Comparison of ENCODE assay signal across 20 cellular contexts in the genomic region with DNA sequence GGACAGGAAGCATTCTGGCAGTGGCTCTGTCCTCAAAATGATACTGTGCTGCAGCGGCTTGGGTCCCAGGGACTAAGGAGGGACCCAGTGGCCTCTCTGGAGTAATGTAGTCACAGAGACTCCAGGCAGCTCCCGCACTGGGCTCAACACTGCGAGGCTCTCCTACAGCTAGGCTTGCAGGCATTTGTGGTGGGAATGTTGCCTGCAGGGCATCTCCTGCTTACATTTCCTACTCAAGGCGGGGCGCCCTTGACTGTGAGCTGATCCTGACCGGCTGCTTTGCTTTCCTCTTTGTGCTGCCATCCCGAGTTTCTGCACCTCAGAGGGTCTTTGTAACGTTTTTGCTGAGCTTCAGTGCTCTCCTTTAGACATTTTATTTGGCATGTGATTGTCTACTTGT.
A peak's percentile ranks its signal among the peaks of the same experiment; 100 is the strongest.
DNase-seq lines count a peak whose midpoint lies in the region; ATAC-seq, FAIRE-seq and TF ChIP-seq lines count a peak whose summit lies in the region.
"Had no signal": no experiment of that assay in that cellular context is flagged by ENCODE, and none has a peak within 500 bp of the region (broad histone marks: within the 10 kb centered on the region; RNA-seq: fewer than 3 reads in every experiment).

No MANE protein-coding gene starts in this region.

- H3K27ac ChIP-seq in H1 (ENCODE audit: low read depth, low read length), result no peak overlapping the region
- peak overlapping the region; percentile 85 for H3K27ac ChIP-seq in mesenchymal stem cell (ENCODE audit: low read length, poor library complexity, severe bottlenecking)
- H3K27ac ChIP-seq: esophagus muscularis mucosa, pancreas had no signal

- peaks cover 7 to 14% of the 10 kb centered on the region in 2 experiments for H3K9me3 ChIP-seq in H1 (ENCODE audit: insufficient read depth in 2 of 2, low read depth in 1 of 2, low read length in 1 of 2)
- H3K9me3 ChIP-seq in mesenchymal stem cell (ENCODE audit: control insufficient read depth, low read length), result no peaks in the 10 kb centered on the region
- H3K9me3 ChIP-seq: esophagus muscularis mucosa, pancreas had no signal

- no peak overlapping the region for H3K14ac ChIP-seq in H1 (ENCODE audit: insufficient read length)
- peak overlapping the region in 1 of 2 experiments; percentile 61 for H3K14ac ChIP-seq in mesenchymal stem cell (ENCODE audit: low read length in 2 of 2)

- H3K27me3 ChIP-seq in H1 (replicated peaks in 1 of 4; ENCODE audit: control insufficient read depth in 3 of 4, extremely low read depth in 1 of 4, insufficient read depth in 3 of 4, low read length in 3 of 4) (no peaks in the 10 kb centered on the region), mesenchymal stem cell (ENCODE audit: control insufficient read depth in 1 of 2, insufficient read depth in 1 of 2, low read length in 2 of 2) (no peaks in the 10 kb centered on the region)
- H3K27me3 ChIP-seq: esophagus muscularis mucosa, heart left ventricle, pancreas had no signal

- TF ChIP-seq CTCF in H1 (IDR thresholded peaks at IDR 0.05; ENCODE audit: control extremely low read depth in 1 of 3, insufficient read depth in 1 of 3, low read depth in 1 of 3, low read length in 3 of 3), result no peak

- TF ChIP-seq POLR2A in H1 (IDR thresholded peaks at IDR 0.05; ENCODE audit: control extremely low read depth in 1 of 2, low read depth in 2 of 2, low read length in 2 of 2) (no peak), H54 (IDR thresholded peaks at IDR 0.05; ENCODE audit: low read depth, low read length) (no peak)

- 0 out of 4 replicates have a peak, but pooled peaks of 1 of the 2 experiments have one; percentile 8 for TF ChIP-seq RAD21 in H1 (IDR thresholded peaks at IDR 0.05 in 1 of 2, conservative IDR thresholded peaks at IDR 0.05 in 1 of 2; ENCODE audit: low read depth in 2 of 2, low read length in 2 of 2)

- H4K91ac ChIP-seq in H1 (replicated peaks; ENCODE audit: insufficient read length, low read length), result no peak overlapping the region
- H4K91ac ChIP-seq in mesenchymal stem cell (ENCODE audit: low read length), result peak overlapping the region; percentile 75

- H2BK5ac ChIP-seq in H1 (ENCODE audit: low read depth, low read length) (no peak overlapping the region), mesenchymal stem cell (ENCODE audit: low read depth, low read length, poor library complexity, severe bottlenecking) (peak overlapping the region; percentile 90)

- H2AFZ ChIP-seq in H1 (ENCODE audit: low read length), result peak overlapping the region; percentile 72; the same call in 1 of the 2 replicates
- no peak overlapping the region for H2AFZ ChIP-seq in mesenchymal stem cell (ENCODE audit: low read depth, low read length)

- CTCF ChIA-PET in H1 (lab: Charles Lee; ENCODE audit: partially characterized antibody), result interaction anchor here (0.7 to 1.2 kb wide), 4 partner anchors 31 to 159 kb away, joined by 3 to 4 read pairs (median 3); no protein-coding TSS in a partner anchor
- CTCF ChIA-PET in activated CD4-positive, alpha-beta T cell treated with anti-CD3 and anti-CD28 coated beads, Interleukin-2, amount 10 ng/mL, durations not matched to agents 7 days and 5 days (lab: Charles Lee), result interaction anchor here (0.6 to 0.9 kb wide), 2 partner anchors 18 to 267 kb away, joined by 3 to 7 read pairs; no protein-coding TSS in a partner anchor

- no peaks in the 10 kb centered on the region for H3K36me3 Mint-ChIP-seq in activated CD4-positive, alpha-beta T cell treated with anti-CD3 and anti-CD28 coated beads, Interleukin-2, amount 10 ng/mL, durations not matched to agents 7 days and 5 days (ENCODE audit: low read depth)

- no peak overlapping the region for H2AK5ac ChIP-seq in H1 (ENCODE audit: low read depth, low read length)
- H2AK5ac ChIP-seq in mesenchymal stem cell (ENCODE audit: low read length, severe bottlenecking), result peak overlapping the region; percentile 72

- no peak overlapping the region for H3K4ac ChIP-seq in H1 (replicated peaks; ENCODE audit: insufficient read length, low read depth, low read length)
- H3K4ac ChIP-seq in mesenchymal stem cell (ENCODE audit: low read depth in 1 of 2, low read length in 2 of 2), result peak overlapping the region in 1 of 2 experiments; percentile 35

- FAIRE-seq in H1 (lab: Jason Lieb, UNC), result no peak
- no peak for FAIRE-seq in H54 (lab: Jason Lieb, UNC)
- FAIRE-seq: pancreas had no signal

- no peaks in the 10 kb centered on the region for H4K20me1 ChIP-seq in H1 (replicated peaks in 1 of 2; ENCODE audit: control insufficient read depth in 1 of 2, insufficient read depth in 2 of 2, low read length in 2 of 2)

- H3K9ac ChIP-seq in H1 (replicated peaks in 1 of 4; ENCODE audit: extremely low read depth in 1 of 4, low read depth in 3 of 4, low read length in 3 of 4) (no peak overlapping the region), mesenchymal stem cell (ENCODE audit: low read length) (no peak overlapping the region)

- no peak overlapping the region for H2BK15ac ChIP-seq in H1 (ENCODE audit: low read length)
- H2BK15ac ChIP-seq in mesenchymal stem cell (ENCODE audit: low read depth, poor library complexity, severe bottlenecking), result peak overlapping the region; percentile 75

- H3K4me1 Mint-ChIP-seq in activated CD4-positive, alpha-beta T cell treated with anti-CD3 and anti-CD28 coated beads, Interleukin-2, amount 10 ng/mL, durations not matched to agents 7 days and 5 days, result no peaks in the 10 kb centered on the region
- H3K4me1 Mint-ChIP-seq: activated CD4-positive, alpha-beta T cell treated with anti-CD3 and anti-CD28 coated beads, Interleukin-2, amount 10 ng/mL, durations not matched to agents 24 days and 14 days had no signal

- H2BK20ac ChIP-seq in H1 (ENCODE audit: low read length), result no peak overlapping the region

- no peak for ATAC-seq in HG02642 (IDR thresholded peaks at IDR 0.05; ENCODE audit: poor library complexity, unreplicated experiment)
- ATAC-seq: heart left ventricle, left cardiac atrium, pancreas had no signal

- H3K9me3 Mint-ChIP-seq in activated CD4-positive, alpha-beta T cell treated with anti-CD3 and anti-CD28 coated beads, Interleukin-2, amount 10 ng/mL, durations not matched to agents 7 days and 5 days, result no peaks in the 10 kb centered on the region
- H3K9me3 Mint-ChIP-seq: activated CD4-positive, alpha-beta T cell treated with anti-CD3 and anti-CD28 coated beads, Interleukin-2, amount 10 ng/mL, durations not matched to agents 24 days and 14 days had no signal

- H3K56ac ChIP-seq in H1 (replicated peaks; ENCODE audit: insufficient read length, low read depth, low read length), result no peak overlapping the region

- H3K27ac Mint-ChIP-seq in activated CD4-positive, alpha-beta T cell treated with anti-CD3 and anti-CD28 coated beads, Interleukin-2, amount 10 ng/mL, durations not matched to agents 7 days and 5 days, result no peak overlapping the region
- H3K27ac Mint-ChIP-seq: activated CD4-positive, alpha-beta T cell treated with anti-CD3 and anti-CD28 coated beads, Interleukin-2, amount 10 ng/mL, durations not matched to agents 24 days and 14 days; dendritic cell treated with granulocyte-macrophage colony-stimulating factor and Interleukin-4, amounts not matched to agents 40 ng/mL and 50 ng/mL, for 4 days had no signal

- no peak overlapping the region for H3K18ac ChIP-seq in H1 (ENCODE audit: extremely low read depth, low read length)
- H3K18ac ChIP-seq in mesenchymal stem cell (ENCODE audit: low read depth in 1 of 2, low read length in 2 of 2), result peak overlapping the region; percentile 25 to 85

- DNase-seq in EL, result peak; percentile 73
- peak; percentile 17 for DNase-seq in NCI-H146 treated with DMSO at 0.1 percent for 48 hours (lab: John Stamatoyannopoulos, UW; ENCODE audit: unreplicated experiment)
- DNase-seq in H1 (ENCODE audit: low read depth in 1 of 2, low spot score in 2 of 2), result no peak
- DNase-seq in mesenchymal stem cell, result peak; percentile 70
- no peak for DNase-seq in activated CD4-positive, alpha-beta T cell treated with anti-CD3 and anti-CD28 coated beads, Interleukin-2, amount 10 ng/mL, durations not matched to agents 7 days and 5 days
- DNase-seq in GOT3 (lab: John Stamatoyannopoulos, UW), result no peak
- no peak for DNase-seq in H54 (ENCODE audit: insufficient read length, low spot score)
- DNase-seq: activated CD4-positive, alpha-beta T cell treated with anti-CD3 and anti-CD28 coated beads, Interleukin-2, amount 10 ng/mL, durations not matched to agents 24 days and 14 days; activated naive CD4-positive, alpha-beta T cell treated with Interleukin-2 at 50 U/mL for 16 hours; heart left ventricle; left cardiac atrium; NCI-H1105 treated with DMSO at 0.1 percent for 48 hours; NCI-H2227 treated with DMSO at 0.1 percent for 48 hours; NK-92 treated with Interleukin-12 subunit alpha and Interleukin-12 subunit beta, amount 100 ng/mL, for 24 hours; Right ventricle myocardium superior; stimulated activated CD4-positive, alpha-beta T cell treated with anti-CD3 and anti-CD28 coated beads, Interleukin-4, amount 100 ng/mL, for 1 hour had no signal

- H3K36me3 ChIP-seq in H1 (ENCODE audit: control insufficient read depth in 2 of 4, insufficient read depth in 4 of 4, low read length in 3 of 4), result no peaks in the 10 kb centered on the region
- H3K36me3 ChIP-seq in mesenchymal stem cell (ENCODE audit: control insufficient read depth in 1 of 2, insufficient read depth in 2 of 2, low read depth in 1 of 2, low read length in 2 of 2), result no peaks in the 10 kb centered on the region
- H3K36me3 ChIP-seq: esophagus muscularis mucosa, heart left ventricle, pancreas had no signal

- no peak overlapping the region for H4K5ac ChIP-seq in H1 (ENCODE audit: insufficient read length, low read depth, low read length)

- H3K4me1 ChIP-seq in H1 (replicated peaks in 1 of 4; ENCODE audit: control insufficient read depth in 3 of 4, insufficient read depth in 4 of 4, low read length in 3 of 4) (peaks cover 0 to 5% (median 3%) of the 10 kb centered on the region in 4 experiments; a peak in 5 of 7 replicates), mesenchymal stem cell (ENCODE audit: control insufficient read depth, insufficient read depth, low read depth, low read length) (peaks cover 4% of the 10 kb centered on the region)
- H3K4me1 ChIP-seq: esophagus muscularis mucosa, pancreas had no signal

- H3K4me3 ChIP-seq in H1 (ENCODE audit: extremely low read depth in 1 of 4, insufficient read depth in 2 of 4, low read depth in 3 of 4, low read length in 4 of 4), result no peak overlapping the region
- no peak overlapping the region for H3K4me3 ChIP-seq in mesenchymal stem cell (ENCODE audit: insufficient read depth in 1 of 2, low read depth in 1 of 2, low read length in 2 of 2)
- H3K4me3 ChIP-seq: esophagus muscularis mucosa, heart left ventricle, pancreas had no signal

- H3K79me2 ChIP-seq in H1 (ENCODE audit: control insufficient read depth in 1 of 2, insufficient read depth in 2 of 2, low read length in 2 of 2), result no peaks in the 10 kb centered on the region

- H3K4me2 ChIP-seq in H1 (ENCODE audit: insufficient read depth in 1 of 2, low read depth in 2 of 2, low read length in 2 of 2), result no peak overlapping the region
- no peak overlapping the region for H3K4me2 ChIP-seq in mesenchymal stem cell (ENCODE audit: low read length, poor library complexity, severe bottlenecking)

- H3K79me1 ChIP-seq in H1 (ENCODE audit: low read depth, low read length) (no peaks in the 10 kb centered on the region), mesenchymal stem cell (replicated peaks; ENCODE audit: low read length, poor library complexity, severe bottlenecking) (no peaks in the 10 kb centered on the region)

- no peak overlapping the region for H3K23ac ChIP-seq in H1 (ENCODE audit: insufficient read length)
- no peak overlapping the region for H3K23ac ChIP-seq in mesenchymal stem cell (ENCODE audit: low read length in 2 of 2)

- POLR2A ChIA-PET in H1 (lab: Charles Lee; ENCODE audit: partially characterized antibody), result interaction anchor here (0.8 kb wide), 1 partner anchor 11 kb away, joined by 3 read pairs; no protein-coding TSS in a partner anchor
- POLR2A ChIA-PET in activated CD4-positive, alpha-beta T cell treated with anti-CD3 and anti-CD28 coated beads, Interleukin-2, amount 10 ng/mL, durations not matched to agents 7 days and 5 days (lab: Charles Lee), result no interaction called here

- TF ChIP-seq EP300 in H1 (IDR thresholded peaks at IDR 0.05; ENCODE audit: borderline replicate concordance in 1 of 2, low read depth in 2 of 2, low read length in 2 of 2), result no peak

- WGBS in H1 (ENCODE audit: extremely low coverage in 1 of 2, insufficient coverage in 1 of 2, insufficient read length in 1 of 2, insufficient replicate concordance in 2 of 2, low coverage in 1 of 2, low lambda C conversion rate in 2 of 2, missing lambda C conversion rate in 1 of 2), 2 experiments, result 68% methylated on average over 8 of the region's 8 CpGs; no CpG with 5 or more reads in 1 of the 2 experiments
- WGBS in mesenchymal stem cell, result 60% methylated on average over 8 of the region's 8 CpGs

- no peak overlapping the region for H2BK12ac ChIP-seq in H1 (ENCODE audit: low read depth, low read length)
- H2BK12ac ChIP-seq in mesenchymal stem cell (ENCODE audit: low read length in 2 of 2), result peak overlapping the region in 1 of 2 experiments; percentile 67

- no peak overlapping the region for H2BK120ac ChIP-seq in H1 (replicated peaks; ENCODE audit: low read depth, low read length)
- H2BK120ac ChIP-seq in mesenchymal stem cell (ENCODE audit: low read depth, low read length), result no peak overlapping the region

- H3K23me2 ChIP-seq in H1 (ENCODE audit: low read depth, low read length), result no peaks in the 10 kb centered on the region

- peaks cover 2% of the 10 kb centered on the region for H3K27me3 Mint-ChIP-seq in activated CD4-positive, alpha-beta T cell treated with anti-CD3 and anti-CD28 coated beads, Interleukin-2, amount 10 ng/mL, durations not matched to agents 7 days and 5 days

- H4K8ac ChIP-seq in H1 (ENCODE audit: extremely low read depth, insufficient read depth, low read length), result no peak overlapping the region
- H4K8ac ChIP-seq in mesenchymal stem cell (ENCODE audit: low read length), result peak overlapping the region; percentile 3

- H3K4me3 Mint-ChIP-seq in activated CD4-positive, alpha-beta T cell treated with anti-CD3 and anti-CD28 coated beads, Interleukin-2, amount 10 ng/mL, durations not matched to agents 7 days and 5 days, result no peak overlapping the region
- H3K4me3 Mint-ChIP-seq: activated CD4-positive, alpha-beta T cell treated with anti-CD3 and anti-CD28 coated beads, Interleukin-2, amount 10 ng/mL, durations not matched to agents 24 days and 14 days; dendritic cell treated with granulocyte-macrophage colony-stimulating factor and Interleukin-4, amounts not matched to agents 40 ng/mL and 50 ng/mL, for 4 days had no signal

Comparison
In these comparisons a context has a peak if more than half of its experiments do, and no peak if none do; other contexts are left out.
1. DNase-seq: peak in EL (single experiment), NCI-H146 treated with DMSO at 0.1 percent for 48 hours (single experiment) and mesenchymal stem cell (single experiment); none in H1 (0 of 2), activated CD4-positive, alpha-beta T cell treated with anti-CD3 and anti-CD28 coated beads, Interleukin-2, amount 10 ng/mL, durations not matched to agents 7 days and 5 days (single experiment), GOT3 (single experiment) and H54 (single experiment).